Comparison of ENCODE assay signal across 21 cellular contexts in genomic region chr11:134155946-134156865, GRCh38.
"Had no signal": no experiment of that assay in that cellular context is flagged by ENCODE, and none has a peak within 500 bp of the region (broad histone marks: within the 10 kb centered on the region; RNA-seq: fewer than 3 reads in every experiment).

No MANE protein-coding gene starts in this region.

- H3K27me3 ChIP-seq: colonic mucosa, heart right ventricle, neutrophil, right atrium auricular region, sigmoid colon, testis, transverse colon had no signal

- H3K27ac Mint-ChIP-seq: endodermal cell; natural killer cell treated with Interleukin-12 subunit alpha and Interleukin-12 subunit beta and Interleukin-15 and Interleukin-18, amount 100 ng/mL, for 72 hours; stimulated activated naive B cell treated with anti-CD40 and anti-IgM and Interleukin-4, amounts not matched to agents 10 μg/mL and 1 μg/mL and 100 μg/mL, for 72 hours; stimulated activated naive CD8-positive, alpha-beta T cell treated with anti-CD3 and anti-CD28 coated beads, Interleukin-15, amount 100 ng/mL, for 72 hours had no signal

- H3K9me3 Mint-ChIP-seq: natural killer cell treated with Interleukin-12 subunit alpha and Interleukin-12 subunit beta and Interleukin-15 and Interleukin-18, amount 100 ng/mL, for 72 hours; stimulated activated naive B cell treated with anti-CD40 and anti-IgM and Interleukin-4, amounts not matched to agents 10 μg/mL and 1 μg/mL and 100 μg/mL, for 72 hours; stimulated activated naive CD8-positive, alpha-beta T cell treated with anti-CD3 and anti-CD28 coated beads, Interleukin-15, amount 100 ng/mL, for 72 hours had no signal

- DNase-seq: colonic mucosa; dermis blood vessel endothelial cell; effector CD4-positive, alpha-beta T cell; endodermal cell; heart right ventricle; islet precursor cell; mesenchymal stem cell; midbrain; posterior cingulate gyrus; sigmoid colon; stimulated activated CD4-positive, alpha-beta T cell treated with anti-CD3 and anti-CD28 coated beads, Interleukin-2, amount 100 ng/mL, for 24 hours; stimulated activated CD4-positive, alpha-beta T cell treated with anti-CD3 and anti-CD28 coated beads, Interleukin-4, amount 100 ng/mL, for 4 hours; stimulated activated naive B cell treated with anti-CD40 and anti-IgM and Interleukin-4, amounts not matched to agents 10 μg/mL and 1 μg/mL and 100 μg/mL, for 72 hours; stimulated activated naive CD8-positive, alpha-beta T cell treated with anti-CD3 and anti-CD28 coated beads, Interleukin-15, amount 100 ng/mL, for 72 hours; testis; transverse colon had no signal

- H3K4me1 ChIP-seq: colonic mucosa, heart right ventricle, right atrium auricular region, sigmoid colon, transverse colon had no signal

- H3K4me3 Mint-ChIP-seq: endodermal cell; natural killer cell treated with Interleukin-12 subunit alpha and Interleukin-12 subunit beta and Interleukin-15 and Interleukin-18, amount 100 ng/mL, for 72 hours; stimulated activated naive B cell treated with anti-CD40 and anti-IgM and Interleukin-4, amounts not matched to agents 10 μg/mL and 1 μg/mL and 100 μg/mL, for 72 hours; stimulated activated naive CD8-positive, alpha-beta T cell treated with anti-CD3 and anti-CD28 coated beads, Interleukin-15, amount 100 ng/mL, for 72 hours had no signal

- H3K36me3 ChIP-seq: colonic mucosa had no signal

- H3K9me3 ChIP-seq: colonic mucosa, heart right ventricle, neutrophil, right atrium auricular region, sigmoid colon, testis, transverse colon had no signal

- H3K27ac ChIP-seq: colonic mucosa, heart right ventricle, neutrophil, right atrium auricular region, sigmoid colon, skin epidermis, testis, transverse colon had no signal

- H3K4me1 Mint-ChIP-seq: endodermal cell; stimulated activated naive B cell treated with anti-CD40 and anti-IgM and Interleukin-4, amounts not matched to agents 10 μg/mL and 1 μg/mL and 100 μg/mL, for 72 hours; stimulated activated naive CD8-positive, alpha-beta T cell treated with anti-CD3 and anti-CD28 coated beads, Interleukin-15, amount 100 ng/mL, for 72 hours had no signal

- H3K27me3 Mint-ChIP-seq: natural killer cell treated with Interleukin-12 subunit alpha and Interleukin-12 subunit beta and Interleukin-15 and Interleukin-18, amount 100 ng/mL, for 72 hours; stimulated activated naive B cell treated with anti-CD40 and anti-IgM and Interleukin-4, amounts not matched to agents 10 μg/mL and 1 μg/mL and 100 μg/mL, for 72 hours; stimulated activated naive CD8-positive, alpha-beta T cell treated with anti-CD3 and anti-CD28 coated beads, Interleukin-15, amount 100 ng/mL, for 72 hours had no signal

- H3K4me3 ChIP-seq: colonic mucosa, heart right ventricle, lung, right atrium auricular region, sigmoid colon, skin epidermis, testis, transverse colon had no signal
